ENCODE assay signal across 11 cellular contexts in the genomic region with DNA sequence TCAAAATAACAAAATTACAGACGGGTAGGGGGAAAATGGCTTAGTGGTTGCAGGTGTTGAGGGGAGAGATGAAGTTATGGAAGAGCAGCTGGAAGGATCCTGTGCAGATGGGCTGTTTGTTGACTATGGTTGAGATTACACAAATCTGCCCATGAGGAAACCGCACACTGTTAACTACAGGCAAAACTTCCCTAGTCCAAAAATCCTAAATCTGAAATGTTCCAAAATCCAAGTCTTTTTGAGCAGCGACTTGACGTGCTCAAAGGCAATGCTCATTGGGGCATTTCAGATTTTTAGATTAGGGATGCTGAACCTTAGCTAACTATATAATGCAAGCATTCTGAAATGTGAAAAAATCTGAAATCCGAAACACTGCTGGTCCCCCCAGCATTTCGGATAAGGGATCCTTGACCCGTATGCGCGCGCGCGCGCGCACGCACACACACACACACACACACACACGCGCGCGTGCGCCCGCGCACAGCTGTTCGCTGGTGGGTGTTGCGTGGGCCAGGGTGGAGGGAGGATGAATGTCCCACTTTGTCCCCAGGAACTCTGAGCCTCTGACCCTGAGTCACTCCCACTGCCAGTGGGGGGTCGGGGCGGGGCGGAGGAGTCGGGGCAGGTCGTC. TPM values are rescaled to one million over a fixed set of nuclear protein-coding genes. Genes with fewer than 3 reads are reported as not detected.
DNase-seq lines count a peak whose midpoint lies in the region; ATAC-seq, FAIRE-seq and TF ChIP-seq lines count a peak whose summit lies in the region.
"Had no signal": no experiment of that assay in that cellular context is flagged by ENCODE, and none has a peak within 500 bp of the region (broad histone marks: within the 10 kb centered on the region; RNA-seq: fewer than 3 reads in every experiment).

No MANE protein-coding gene starts in this region.

- TF ChIP-seq RAD21 in K562 (CRISPR knock-in tag; conservative IDR thresholded peaks at IDR 0.05 in 1 of 2, IDR thresholded peaks at IDR 0.05 in 1 of 2), result no peak

- peak overlapping the region; percentile 71 for H3K4me2 ChIP-seq in K562 (ENCODE audit: insufficient read depth, low read length)

- in situ Hi-C loops in K562 (cut with MboI), result no loop called here

- POLR2A ChIA-PET in K562 (lab: Yijun Ruan, JAX), result interaction anchor here (1.2 kb wide), 2 partner anchors 8 to 126 kb away, joined by 3 to 4 read pairs; no protein-coding TSS in a partner anchor

- H3K27ac ChIP-seq in K562 (ENCODE audit: extremely low read depth, low read depth, low read length), result peak overlapping the region; percentile 95; the same call in 2 of the 3 replicates
- no peak overlapping the region for H3K27ac ChIP-seq in thoracic aorta

- peaks cover 19% of the 10 kb centered on the region; the same call in 2 of the 3 replicates for H3K36me3 ChIP-seq in K562 (ENCODE audit: control insufficient read depth, insufficient read depth, low read length)
- H3K36me3 ChIP-seq in thoracic aorta, result no peaks in the 10 kb centered on the region
- H3K36me3 ChIP-seq: adrenal gland had no signal

- CTCF ChIA-PET in activated CD8-positive, alpha-beta memory T cell treated with anti-CD3 and anti-CD28 coated beads, Interleukin-2, amount 10 ng/mL, durations not matched to agents 7 days and 5 days (lab: Charles Lee), result interaction anchor here (0.6 kb wide), 1 partner anchor 156 kb away, joined by 3 read pairs; no protein-coding TSS in a partner anchor
- CTCF ChIA-PET in K562 (lab: Yijun Ruan, JAX; ENCODE audit: low intra/inter-chr PET ratio), result no interaction called here

- peak overlapping the region; percentile 7 for H3K27ac Mint-ChIP-seq in activated CD8-positive, alpha-beta memory T cell treated with anti-CD3 and anti-CD28 coated beads, Interleukin-2, amount 10 ng/mL, durations not matched to agents 7 days and 5 days
- no peak overlapping the region for H3K27ac Mint-ChIP-seq in activated T-helper 2 cell treated with anti-CD3 and anti-CD28 coated beads, Interferon-gamma antibody, Interleukin-2, Interleukin-4, amounts not matched to agents 10 μg/mL and 5 μg/mL and 100 μg/mL, durations not matched to agents 14 hours and 24 hours and 36 hours

- no peak for ATAC-seq in activated CD8-positive, alpha-beta memory T cell treated with anti-CD3 and anti-CD28 coated beads, Interleukin-2, amount 10 ng/mL, durations not matched to agents 7 days and 5 days
- ATAC-seq in K562 (peak; percentile 13), thoracic aorta (ENCODE audit: insufficient number of reproducible peaks, low FRiP score, low read depth) (no peak), GM21528 (IDR thresholded peaks at IDR 0.05; ENCODE audit: low FRiP score, unreplicated experiment) (no peak)

- no peaks in the 10 kb centered on the region for H3K9me1 ChIP-seq in K562 (ENCODE audit: control insufficient read depth, insufficient read depth, low read length)

- H3K4me1 ChIP-seq in K562 (replicated peaks in 1 of 2; ENCODE audit: control insufficient read depth in 2 of 2, insufficient read depth in 2 of 2, low read length in 2 of 2), result peaks cover 30 to 76% of the 10 kb centered on the region in 2 experiments
- H3K4me1 ChIP-seq in thoracic aorta (ENCODE audit: control insufficient read depth in 1 of 2, low read depth in 2 of 2), result peaks cover 3 to 16% of the 10 kb centered on the region in 2 donors

- no peak for FAIRE-seq in K562 (lab: Jason Lieb, UNC)

- no peaks in the 10 kb centered on the region for H3K27me3 ChIP-seq in K562 (ENCODE audit: control insufficient read depth in 2 of 2, insufficient read depth in 2 of 2, low read length in 2 of 2)
- H3K27me3 ChIP-seq in thoracic aorta (replicated peaks; ENCODE audit: insufficient read depth), result no peaks in the 10 kb centered on the region
- H3K27me3 ChIP-seq: adrenal gland had no signal

- no peak overlapping the region for H3K4me3 Mint-ChIP-seq in activated CD8-positive, alpha-beta memory T cell treated with anti-CD3 and anti-CD28 coated beads, Interleukin-2, amount 10 ng/mL, durations not matched to agents 7 days and 5 days
- H3K4me3 Mint-ChIP-seq in activated T-helper 2 cell treated with anti-CD3 and anti-CD28 coated beads, Interferon-gamma antibody, Interleukin-2, Interleukin-4, amounts not matched to agents 10 μg/mL and 5 μg/mL and 100 μg/mL, durations not matched to agents 14 hours and 24 hours and 36 hours (ENCODE audit: low read depth), result no peak overlapping the region

- TF ChIP-seq POLR2A in K562 (conservative IDR thresholded peaks at IDR 0.05), result peak; percentile 54

- H3K79me2 ChIP-seq in K562 (ENCODE audit: control insufficient read depth, insufficient read depth, low read length), result peaks cover 25% of the 10 kb centered on the region

- peaks cover 35% of the 10 kb centered on the region for H3K4me1 Mint-ChIP-seq in activated CD8-positive, alpha-beta memory T cell treated with anti-CD3 and anti-CD28 coated beads, Interleukin-2, amount 10 ng/mL, durations not matched to agents 7 days and 5 days
- H3K4me1 Mint-ChIP-seq in activated T-helper 2 cell treated with anti-CD3 and anti-CD28 coated beads, Interferon-gamma antibody, Interleukin-2, Interleukin-4, amounts not matched to agents 10 μg/mL and 5 μg/mL and 100 μg/mL, durations not matched to agents 14 hours and 24 hours and 36 hours (ENCODE audit: low read depth), result peaks cover 27% of the 10 kb centered on the region

- DNase-seq in activated CD8-positive, alpha-beta memory T cell treated with anti-CD3 and anti-CD28 coated beads, Interleukin-2, amount 10 ng/mL, durations not matched to agents 7 days and 5 days, result no peak
- DNase-seq in activated CD8-positive, alpha-beta memory T cell treated with anti-CD3 and anti-CD28 coated beads, Interleukin-2, amount 50 U/mL, for 48 hours, result no peak
- DNase-seq in K562 (ENCODE audit: extremely low read depth in 1 of 4, low spot score in 3 of 4), result no peak
- no peak for DNase-seq in thoracic aorta (ENCODE audit: low spot score)
- DNase-seq in medulla oblongata (ENCODE audit: extremely low spot score), result no peak
- DNase-seq in activated T-helper 2 cell treated with anti-CD3 and anti-CD28 coated beads, Interferon-gamma antibody, Interleukin-2, Interleukin-4, amounts not matched to agents 10 μg/mL and 5 μg/mL and 100 μg/mL, durations not matched to agents 14 hours and 24 hours and 36 hours (ENCODE audit: low spot score), result no peak
- DNase-seq: NCI-H2029 treated with DMSO at 0.1 percent for 48 hours, SW 1271 had no signal

- WGBS in K562 (ENCODE audit: insufficient coverage, low coverage, missing lambda C conversion rate), result 4% methylated on average over 21 of the region's 29 CpGs

- intact Hi-C loops in K562 (cut with micrococcal nuclease), result loop anchor here (5.0 kb wide), 2 partner anchors 183 to 397 kb away; no protein-coding TSS in a partner anchor
- intact Hi-C loops in activated T-helper 2 cell treated with anti-CD3 and anti-CD28 coated beads, Interferon-gamma antibody, Interleukin-2, Interleukin-4, amounts not matched to agents 10 μg/mL and 5 μg/mL and 100 μg/mL, durations not matched to agents 14 hours and 24 hours and 36 hours (cut with micrococcal nuclease), result loop anchor here (5.0 kb wide), 1 partner anchor 68 kb away; a partner anchor contains a TSS

- no peaks in the 10 kb centered on the region for H4K20me1 ChIP-seq in K562 (replicated peaks; ENCODE audit: control insufficient read depth, insufficient read depth, low read length)

- H3K36me3 Mint-ChIP-seq in activated CD8-positive, alpha-beta memory T cell treated with anti-CD3 and anti-CD28 coated beads, Interleukin-2, amount 10 ng/mL, durations not matched to agents 7 days and 5 days, result no peaks in the 10 kb centered on the region
- no peaks in the 10 kb centered on the region for H3K36me3 Mint-ChIP-seq in activated T-helper 2 cell treated with anti-CD3 and anti-CD28 coated beads, Interferon-gamma antibody, Interleukin-2, Interleukin-4, amounts not matched to agents 10 μg/mL and 5 μg/mL and 100 μg/mL, durations not matched to agents 14 hours and 24 hours and 36 hours (ENCODE audit: low read depth)

- no peak for TF ChIP-seq EP300 in K562 (IDR thresholded peaks at IDR 0.05; ENCODE audit: low read length)

- H3K9me3 Mint-ChIP-seq in activated CD8-positive, alpha-beta memory T cell treated with anti-CD3 and anti-CD28 coated beads, Interleukin-2, amount 10 ng/mL, durations not matched to agents 7 days and 5 days (ENCODE audit: low read depth), result no peaks in the 10 kb centered on the region
- H3K9me3 Mint-ChIP-seq in activated T-helper 2 cell treated with anti-CD3 and anti-CD28 coated beads, Interferon-gamma antibody, Interleukin-2, Interleukin-4, amounts not matched to agents 10 μg/mL and 5 μg/mL and 100 μg/mL, durations not matched to agents 14 hours and 24 hours and 36 hours, result no peaks in the 10 kb centered on the region

- no peaks in the 10 kb centered on the region for H3K9me3 ChIP-seq in K562 (replicated peaks; ENCODE audit: control insufficient read depth, insufficient read depth, low read depth, low read length)
- H3K9me3 ChIP-seq in iPS-18c (ENCODE audit: control insufficient read depth, insufficient read depth, low read length), result peaks cover 3% of the 10 kb centered on the region
- H3K9me3 ChIP-seq in thoracic aorta, result no peaks in the 10 kb centered on the region
- H3K9me3 ChIP-seq: adrenal gland had no signal

- H3K4me3 ChIP-seq in K562, result peak overlapping the region; percentile 62
- H3K4me3 ChIP-seq in iPS-18c (ENCODE audit: insufficient read depth, low read depth, low read length), result peak overlapping the region; percentile 42
- peak overlapping the region; percentile 97 for H3K4me3 ChIP-seq in thoracic aorta

- TF ChIP-seq CTCF in K562 (IDR thresholded peaks at IDR 0.05 in 2 of 3, conservative IDR thresholded peaks at IDR 0.05 in 1 of 3; ENCODE audit: insufficient read depth in 2 of 3, low read depth in 1 of 3, low read length in 3 of 3), result no peak
- TF ChIP-seq CTCF in thoracic aorta (IDR thresholded peaks at IDR 0.05), result no peak

- H3K27me3 Mint-ChIP-seq in activated CD8-positive, alpha-beta memory T cell treated with anti-CD3 and anti-CD28 coated beads, Interleukin-2, amount 10 ng/mL, durations not matched to agents 7 days and 5 days, result peaks cover 50% of the 10 kb centered on the region
- H3K27me3 Mint-ChIP-seq in activated T-helper 2 cell treated with anti-CD3 and anti-CD28 coated beads, Interferon-gamma antibody, Interleukin-2, Interleukin-4, amounts not matched to agents 10 μg/mL and 5 μg/mL and 100 μg/mL, durations not matched to agents 14 hours and 24 hours and 36 hours (ENCODE audit: low read depth), result peaks cover 25% of the 10 kb centered on the region

- no TSS peak for BruUV-seq in K562 (replicated peaks; lab: Mats Ljungman, UMichigan)

- H3K9ac ChIP-seq in K562 (ENCODE audit: insufficient read depth in 1 of 2, low read depth in 2 of 2, low read length in 2 of 2), result peak overlapping the region; percentile 32 to 87; a peak in 2 of 4 replicates

- H2AFZ ChIP-seq in K562 (ENCODE audit: low read depth, low read length), result peak overlapping the region; percentile 65; the same call in 1 of the 2 replicates

RNA-seq across cellular contexts. Expression of a gene that starts 6.8 kb away (rescaled TPM):
- total RNA-seq in activated CD8-positive, alpha-beta memory T cell treated with anti-CD3 and anti-CD28 coated beads, Interleukin-2, amount 10 ng/mL, durations not matched to agents 7 days and 5 days, result under 1 TPM; 0.12 to 0.59 TPM
- 16.8 and 60.7 TPM in 2 replicates for total RNA-seq in K562 (2011; cell fraction: chromatin; rRNA removed; ENCODE audit: low replicate concordance)
- 53.0 and 74.2 TPM in 2 replicates for total RNA-seq in K562 (2011; cell fraction: nucleolus; rRNA removed)
- total RNA-seq in K562 (2011; cell fraction: nucleoplasm; rRNA removed), result 25.8 and 31.3 TPM in 2 replicates
- total RNA-seq in K562 (2014; rRNA removed) (23.4 and 29.5 TPM in 2 replicates), K562 (2014; rRNA removed; fragmentation: Illumina TruSeq; extraction: Trizol) (10.7 and 11.0 TPM in 2 replicates), K562 (2015; rRNA removed; fragmentation: Illumina TruSeq; extraction: Trizol) (11.9 and 12.1 TPM in 2 replicates), K562 (2021) (27.6 and 29.0 TPM in 2 replicates), thoracic aorta (1 to 10 TPM; 4.9 to 5.4 TPM)
- polyA plus RNA-seq in K562 (2011; rRNA removed) (7.2 and 9.9 TPM in 2 replicates), K562 (2014; fragmentation: Illumina TruSeq; extraction: Trizol) (12.3 and 13.4 TPM in 2 replicates), K562 (2014; fragmentation: Nextera tagmentation; extraction: Ambion mirVana) (1 to 10 TPM; 1.4 to 5.0 TPM), K562 (2014; rRNA removed) (20.9 and 22.0 TPM in 2 replicates)
- polyA plus RNA-seq in K562 (2011; cell fraction: cytosol; rRNA removed), result 10.5 and 59.1 TPM in 2 replicates
- polyA plus RNA-seq in K562 (2011; cell fraction: nucleus; rRNA removed), result 4.8 and 12.6 TPM in 2 replicates
- polyA plus RNA-seq in K562 (2012), result 15.6 and 20.7 TPM in 2 replicates
- 3.2 and 7.2 TPM in 2 replicates for polyA minus RNA-seq in K562 (2011; rRNA and poly(A)+ RNA removed)
- 8.0 and 13.6 TPM in 2 replicates for polyA minus RNA-seq in K562 (2011; cell fraction: cytosol; rRNA and poly(A)+ RNA removed)
- 12.3 and 14.5 TPM in 2 replicates for polyA minus RNA-seq in K562 (2011; cell fraction: nucleus; rRNA and poly(A)+ RNA removed)
- total RNA-seq in activated T-helper 2 cell treated with anti-CD3 and anti-CD28 coated beads, Interferon-gamma antibody, Interleukin-2, Interleukin-4, amounts not matched to agents 10 μg/mL and 5 μg/mL and 100 μg/mL, durations not matched to agents 14 hours and 24 hours and 36 hours, result not detected in 2 replicates

Comparison
In these comparisons a context has a peak if more than half of its experiments do, and no peak if none do; other contexts are left out.
1. H3K4me3 ChIP-seq: peak in every context shown above with its lines; median percentile 97 in thoracic aorta; 62 in K562; 42 in iPS-18c.